In genomic region chr12:104358353-104359003, GRCh38 we compare ENCODE assay signal across 7 cellular contexts. TPM values are rescaled to one million over a fixed set of nuclear protein-coding genes. Genes with fewer than 3 reads are reported as not detected.
DNase-seq lines count a peak whose midpoint lies in the region; ATAC-seq and TF ChIP-seq lines count a peak whose summit lies in the region.

No MANE protein-coding gene starts in this region.

- no peak overlapping the region for H4K8ac ChIP-seq in mesenchymal stem cell (ENCODE audit: low read length)

- no peak overlapping the region for H4K91ac ChIP-seq in mesenchymal stem cell (ENCODE audit: low read length)

- peaks cover 12 to 21% of the 10 kb centered on the region in 2 experiments for H3K36me3 ChIP-seq in mesenchymal stem cell (ENCODE audit: control insufficient read depth in 1 of 2, insufficient read depth in 2 of 2, low read depth in 1 of 2, low read length in 2 of 2)

- no peaks in the 10 kb centered on the region for H3K27me3 ChIP-seq in mesenchymal stem cell (ENCODE audit: control insufficient read depth in 1 of 2, insufficient read depth in 1 of 2, low read length in 2 of 2)

- no peak overlapping the region for H2BK12ac ChIP-seq in mesenchymal stem cell (ENCODE audit: low read length in 2 of 2)

- peak; percentile 90 for TF ChIP-seq CTCF in GM12875 (IDR thresholded peaks at IDR 0.05; ENCODE audit: borderline replicate concordance, insufficient read depth, low read depth, low read length)
- TF ChIP-seq CTCF in coronary artery (IDR thresholded peaks at IDR 0.05): peak; percentile 36

- WGBS in mesenchymal stem cell: 88% methylated on average over 5 of the region's 5 CpGs

- H3K4ac ChIP-seq in mesenchymal stem cell (ENCODE audit: low read depth in 1 of 2, low read length in 2 of 2): no peak overlapping the region

- H3K9me3 ChIP-seq in mesenchymal stem cell (ENCODE audit: control insufficient read depth, low read length): peaks cover 13% of the 10 kb centered on the region

- H3K18ac ChIP-seq in mesenchymal stem cell (ENCODE audit: low read depth in 1 of 2, low read length in 2 of 2): no peak overlapping the region

- no peak overlapping the region for H3K4me2 ChIP-seq in mesenchymal stem cell (ENCODE audit: low read length, poor library complexity, severe bottlenecking)

- H3K23ac ChIP-seq in mesenchymal stem cell (ENCODE audit: low read length in 2 of 2): no peak overlapping the region

- no peak overlapping the region for H2BK5ac ChIP-seq in mesenchymal stem cell (ENCODE audit: low read depth, low read length, poor library complexity, severe bottlenecking)

- peak; percentile 73 for DNase-seq in NCI-H2107 treated with DMSO at 0.1 percent for 48 hours (lab: John Stamatoyannopoulos, UW; ENCODE audit: unreplicated experiment)
- peak; percentile 57 to 72 for DNase-seq in activated CD4-positive, alpha-beta T cell treated with anti-CD3 and anti-CD28 coated beads for 4 hours
- DNase-seq in coronary artery (ENCODE audit: low spot score): no peak
- DNase-seq in mesenchymal stem cell: peak; percentile 47
- peak; percentile 77 for DNase-seq in stimulated activated CD8-positive, alpha-beta memory T cell treated with anti-CD3 and anti-CD28 coated beads, Interleukin-4, amount 100 ng/mL, for 48 hours

- H3K14ac ChIP-seq in mesenchymal stem cell (ENCODE audit: low read length in 2 of 2): no peak overlapping the region

- H3K27ac ChIP-seq in coronary artery (no peak overlapping the region), mesenchymal stem cell (ENCODE audit: low read length, poor library complexity, severe bottlenecking) (no peak overlapping the region)

- H3K79me1 ChIP-seq in mesenchymal stem cell (replicated peaks; ENCODE audit: low read length, poor library complexity, severe bottlenecking): no peaks in the 10 kb centered on the region

- no peak overlapping the region for H3K9ac ChIP-seq in mesenchymal stem cell (ENCODE audit: low read length)

- no peak overlapping the region for H2AFZ ChIP-seq in mesenchymal stem cell (ENCODE audit: low read depth, low read length)

- ATAC-seq in HG02571 (IDR thresholded peaks at IDR 0.05; ENCODE audit: unreplicated experiment): peak; percentile 77

- peaks cover 2% of the 10 kb centered on the region for H3K4me1 ChIP-seq in mesenchymal stem cell (ENCODE audit: control insufficient read depth, insufficient read depth, low read depth, low read length)

- H3K4me3 ChIP-seq in GM12875 (ENCODE audit: low read depth, low read length) (no peak overlapping the region), coronary artery (no peak overlapping the region), mesenchymal stem cell (ENCODE audit: insufficient read depth in 1 of 2, low read depth in 1 of 2, low read length in 2 of 2) (no peak overlapping the region)

- H2AK5ac ChIP-seq in mesenchymal stem cell (ENCODE audit: low read length, severe bottlenecking): no peak overlapping the region

- H2BK15ac ChIP-seq in mesenchymal stem cell (ENCODE audit: low read depth, poor library complexity, severe bottlenecking): no peak overlapping the region

- H2BK120ac ChIP-seq in mesenchymal stem cell (ENCODE audit: low read depth, low read length): no peak overlapping the region

RNA-seq across cellular contexts. Expression of gene EID3, which starts 54.9 kb away (rescaled TPM):
- polyA plus RNA-seq in mesenchymal stem cell (2013, experiment 1 of 2): 0.50 TPM
- polyA plus RNA-seq in mesenchymal stem cell (2013, experiment 2 of 2): 0.51 TPM
